Comparison of ENCODE assay signal across 8 cellular contexts in genomic region chr14:61476737-61477410, GRCh38.
A peak's percentile ranks its signal among the peaks of the same experiment; 100 is the strongest.
DNase-seq lines count a peak whose midpoint lies in the region; ATAC-seq, FAIRE-seq and TF ChIP-seq lines count a peak whose summit lies in the region.

No MANE protein-coding gene starts in this region.

- H3K36me3 ChIP-seq in ascending aorta (no peaks in the 10 kb centered on the region), kidney (ENCODE audit: control insufficient read depth in 1 of 2, insufficient read depth in 2 of 2, low read length in 2 of 2) (no peaks in the 10 kb centered on the region)

- DNase-seq in SIG-M5 treated with dmso at 0.1 percent for 504 hours (lab: John Stamatoyannopoulos, UW; ENCODE audit: unreplicated experiment) (peak; percentile 96), ascending aorta (ENCODE audit: low spot score in 2 of 2) (peak in 1 of 2 donors; percentile 91), kidney (no peak), NCI-H526 treated with DMSO at 0.1 percent for 48 hours (lab: John Stamatoyannopoulos, UW) (no peak), NCI-H748 treated with DMSO at 0.1 percent for 48 hours (lab: John Stamatoyannopoulos, UW) (no peak)
- peak; percentile 40 for DNase-seq in stimulated activated CD8-positive, alpha-beta memory T cell treated with anti-CD3 and anti-CD28 coated beads, Interleukin-15, amount 100 ng/mL, for 1 hour (ENCODE audit: low read depth)

- intact Hi-C loops in ascending aorta (cut with DNase I): loop anchor here (2.0 to 5.0 kb wide), 4 partner anchors 50 to 110 kb away; no protein-coding TSS in a partner anchor
- intact Hi-C loops in kidney (cut with DNase I): no loop called here

- H3K27me3 ChIP-seq in ascending aorta: no peaks in the 10 kb centered on the region

- ATAC-seq in GM21367 (IDR thresholded peaks at IDR 0.05; ENCODE audit: unreplicated experiment) (peak; percentile 29), HG02852 (IDR thresholded peaks at IDR 0.05; ENCODE audit: unreplicated experiment) (no peak)

- peak overlapping the region; percentile 20 to 37 for H3K9ac ChIP-seq in kidney (ENCODE audit: low read length in 2 of 2)

- H3K27ac ChIP-seq in ascending aorta: peak overlapping the region; percentile 82 to 86
- peak overlapping the region; percentile 82 to 94 for H3K27ac ChIP-seq in kidney (ENCODE audit: low read depth in 2 of 2, low read length in 2 of 2)

- H3K9me3 ChIP-seq in ascending aorta: no peaks in the 10 kb centered on the region
- no peaks in the 10 kb centered on the region for H3K9me3 ChIP-seq in kidney (ENCODE audit: control insufficient read depth in 1 of 2, low read length in 2 of 2)

- peak; percentile 94 for FAIRE-seq in kidney (lab: Jason Lieb, UNC)

- H3K4me1 ChIP-seq in ascending aorta (peaks cover 21 to 32% of the 10 kb centered on the region in 2 donors), kidney (ENCODE audit: control insufficient read depth in 1 of 2, insufficient read depth in 1 of 2, low read depth in 1 of 2, low read length in 2 of 2) (peaks cover 29 to 40% of the 10 kb centered on the region in 2 donors)

- TF ChIP-seq CTCF in ascending aorta (IDR thresholded peaks at IDR 0.05): no peak
- TF ChIP-seq CTCF in kidney (IDR thresholded peaks at IDR 0.05; ENCODE audit: borderline replicate concordance, extremely low read depth, insufficient read depth): no peak

- H3K4me3 ChIP-seq in ascending aorta (peak overlapping the region in 1 of 2 donors; percentile 26), kidney (ENCODE audit: low read length in 2 of 2) (peak overlapping the region in 1 of 2 donors; percentile 4)

Comparison
In these comparisons a context has a peak if more than half of its experiments do, and no peak if none do; other contexts are left out.
1. DNase-seq: peak in SIG-M5 treated with dmso at 0.1 percent for 504 hours (single experiment) and stimulated activated CD8-positive, alpha-beta memory T cell treated with anti-CD3 and anti-CD28 coated beads, Interleukin-15, amount 100 ng/mL, for 1 hour (single experiment); none in kidney (single experiment), NCI-H526 treated with DMSO at 0.1 percent for 48 hours (single experiment) and NCI-H748 treated with DMSO at 0.1 percent for 48 hours (single experiment).